Comparison of ENCODE assay signal across 15 cellular contexts in genomic region chr11:45576461-45577215, GRCh38.
DNase-seq lines count a peak whose midpoint lies in the region; ATAC-seq and TF ChIP-seq lines count a peak whose summit lies in the region.
"Had no signal": no experiment of that assay in that cellular context is flagged by ENCODE, and none has a peak within 500 bp of the region (broad histone marks: within the 10 kb centered on the region; RNA-seq: fewer than 3 reads in every experiment).

No MANE protein-coding gene starts in this region.

- TF ChIP-seq POLR2A in adrenal gland (IDR thresholded peaks at IDR 0.05) (no peak), heart left ventricle (IDR thresholded peaks at IDR 0.05) (no peak)

- no peak overlapping the region for H3K4me3 ChIP-seq in BLaER1
- H3K4me3 ChIP-seq in HUES6 (ENCODE audit: low read depth, low read length): no peak overlapping the region
- no peak overlapping the region for H3K4me3 ChIP-seq in adrenal gland
- no peak overlapping the region for H3K4me3 ChIP-seq in osteoblast (ENCODE audit: insufficient read depth, low read length)
- H3K4me3 ChIP-seq in SJCRH30: no peak overlapping the region
- H3K4me3 ChIP-seq in heart left ventricle: no peak overlapping the region
- H3K4me3 ChIP-seq: GM23338, PC-9 had no signal

- DNase-seq in adrenal gland: peak in 5 of 7 donors; percentile 19 to 53 (median 27)
- DNase-seq in osteoblast (ENCODE audit: insufficient read length, low spot score, missing footprints): no peak
- DNase-seq in SJCRH30: no peak
- no peak for DNase-seq in heart left ventricle
- DNase-seq: DMS53, HCEC 1CT, NCI-H1694 treated with DMSO at 0.1 percent for 48 hours, NCI-H2081 treated with DMSO at 0.1 percent for 48 hours, PC-9, SIG-M5 had no signal

- H3K36me3 ChIP-seq in BLaER1 (no peaks in the 10 kb centered on the region), HUES6 (ENCODE audit: control insufficient read depth, insufficient read depth, low read length) (no peaks in the 10 kb centered on the region), adrenal gland (replicated peaks in 1 of 2) (no peaks in the 10 kb centered on the region), osteoblast (ENCODE audit: insufficient read depth, low read length) (no peaks in the 10 kb centered on the region), SJCRH30 (no peaks in the 10 kb centered on the region), heart left ventricle (no peaks in the 10 kb centered on the region)

- H2AFZ ChIP-seq in osteoblast (ENCODE audit: low read length): no peak overlapping the region
- H2AFZ ChIP-seq: PC-9 had no signal

- H3K9ac ChIP-seq in BLaER1 (no peak overlapping the region), HUES6 (ENCODE audit: low read length) (peak overlapping the region; percentile 7)

- H3K4me1 ChIP-seq in BLaER1 (peaks cover 13% of the 10 kb centered on the region), HUES6 (ENCODE audit: control insufficient read depth, insufficient read depth, low read length) (peaks cover 15% of the 10 kb centered on the region), adrenal gland (replicated peaks in 1 of 2) (peaks cover 0 to 3% of the 10 kb centered on the region in 2 donors), osteoblast (ENCODE audit: insufficient read depth, low read length) (peaks cover 19% of the 10 kb centered on the region), SJCRH30 (no peaks in the 10 kb centered on the region), heart left ventricle (no peaks in the 10 kb centered on the region)

- peak overlapping the region; percentile 69 for H3K4me2 ChIP-seq in BLaER1
- H3K4me2 ChIP-seq in osteoblast (ENCODE audit: insufficient read depth, low read length): peak overlapping the region; percentile 48
- H3K4me2 ChIP-seq: PC-9 had no signal

- H3K27ac ChIP-seq in BLaER1 (no peak overlapping the region), HUES6 (ENCODE audit: low read depth, low read length) (no peak overlapping the region), adrenal gland (no peak overlapping the region), osteoblast (ENCODE audit: low read depth, low read length) (no peak overlapping the region), SJCRH30 (no peak overlapping the region), heart left ventricle (no peak overlapping the region)
- H3K27ac ChIP-seq: PC-9 had no signal

- ATAC-seq in heart left ventricle (no peak), HG03354 (IDR thresholded peaks at IDR 0.05; ENCODE audit: poor library complexity, severe bottlenecking, unreplicated experiment) (no peak)
- ATAC-seq: SK-N-SH treated with all-trans-retinoic acid at 6 μM for 48 hours had no signal

- no peaks in the 10 kb centered on the region for H3K27me3 ChIP-seq in BLaER1
- 0 out of 2 replicates have a peak, but pooled peaks cover 5% of the 10 kb centered on the region for H3K27me3 ChIP-seq in HUES6 (ENCODE audit: control insufficient read depth, insufficient read depth, low read length)
- H3K27me3 ChIP-seq in adrenal gland: no peaks in the 10 kb centered on the region
- peaks cover 27% of the 10 kb centered on the region for H3K27me3 ChIP-seq in osteoblast (ENCODE audit: insufficient read depth, low read length)
- H3K27me3 ChIP-seq in SJCRH30: 0 out of 2 replicates have a peak, but pooled peaks cover 5% of the 10 kb centered on the region
- H3K27me3 ChIP-seq in heart left ventricle: peaks cover 0 to 43% (median 6%) of the 10 kb centered on the region in 9 donors

- H3K79me2 ChIP-seq in osteoblast (ENCODE audit: insufficient read depth, low read length): no peaks in the 10 kb centered on the region

- no peaks in the 10 kb centered on the region for H4K20me1 ChIP-seq in BLaER1
- peaks cover 3% of the 10 kb centered on the region for H4K20me1 ChIP-seq in osteoblast (ENCODE audit: insufficient read depth, low read length)

- TF ChIP-seq CTCF in adrenal gland (IDR thresholded peaks at IDR 0.05) (no peak), osteoblast (IDR thresholded peaks at IDR 0.05; ENCODE audit: extremely low read depth, low read depth, low read length) (no peak), heart left ventricle (IDR thresholded peaks at IDR 0.05) (no peak)

- H3K9me3 ChIP-seq in BLaER1: no peaks in the 10 kb centered on the region
- H3K9me3 ChIP-seq in HUES6 (ENCODE audit: control insufficient read depth, insufficient read depth, low read depth, low read length): no peaks in the 10 kb centered on the region
- no peaks in the 10 kb centered on the region for H3K9me3 ChIP-seq in adrenal gland (replicated peaks in 1 of 3)
- no peaks in the 10 kb centered on the region for H3K9me3 ChIP-seq in osteoblast (ENCODE audit: low read depth, low read length)
- H3K9me3 ChIP-seq in SJCRH30 (replicated peaks): no peaks in the 10 kb centered on the region
- no peaks in the 10 kb centered on the region for H3K9me3 ChIP-seq in heart left ventricle

- WGBS in adrenal gland, 4 donors: 59 to 66% (median 64%) methylated on average over 12 to 13 of the region's 13 CpGs
- WGBS in heart left ventricle, 4 donors: 67 to 80% (median 77%) methylated on average over 13 of the region's 13 CpGs

- intact Hi-C loops in adrenal gland (cut with DNase I): no loop called here
- intact Hi-C loops in heart left ventricle (cut with DNase I): no loop called here

Comparison
In these comparisons a context has a peak if more than half of its experiments do, and no peak if none do; other contexts are left out.
1. DNase-seq: peak in adrenal gland (5 of 7); none in osteoblast (single experiment), SJCRH30 (0 of 2) and heart left ventricle (0 of 5).